Comparison of ENCODE assay signal across 1 cellular context in genomic region chr1:94654505-94654904, GRCh38.
TF ChIP-seq lines count a peak whose summit lies in the region.

No MANE protein-coding gene starts in this region.

TF ChIP-seq in IMR-90, 13 proteins besides CTCF, POLR2A, EP300 and RAD21:
- TF ChIP-seq MXI1 (IDR thresholded peaks at IDR 0.05; ENCODE audit: borderline replicate concordance, low read depth, low read length), result no peak
- no peak for TF ChIP-seq CHD1 (IDR thresholded peaks at IDR 0.05; ENCODE audit: low read depth, low read length)
- no peak for TF ChIP-seq ELK1 (IDR thresholded peaks at IDR 0.05; ENCODE audit: borderline replicate concordance, low read depth, low read length)
- TF ChIP-seq MAZ (IDR thresholded peaks at IDR 0.05; ENCODE audit: borderline replicate concordance, low read depth, low read length), result no peak
- TF ChIP-seq USF2 (IDR thresholded peaks at IDR 0.05; ENCODE audit: low read depth, low read length), result no peak
- no peak for TF ChIP-seq SMC3 (IDR thresholded peaks at IDR 0.05; ENCODE audit: low read depth, low read length)
- TF ChIP-seq RCOR1 (IDR thresholded peaks at IDR 0.05; ENCODE audit: insufficient replicate concordance, low read length), result no peak
- no peak for TF ChIP-seq FOS (IDR thresholded peaks at IDR 0.05; ENCODE audit: low read depth, low read length)
- TF ChIP-seq BHLHE40 (IDR thresholded peaks at IDR 0.05; ENCODE audit: low read depth, low read length), result no peak
- TF ChIP-seq MAFK (IDR thresholded peaks at IDR 0.05; ENCODE audit: low read depth, low read length), result no peak
- TF ChIP-seq NFE2L2 (IDR thresholded peaks at IDR 0.05; ENCODE audit: low read depth, low read length), result no peak
- TF ChIP-seq CEBPB (IDR thresholded peaks at IDR 0.05; ENCODE audit: low read depth, low read length), result no peak
- TF ChIP-seq RFX5 (IDR thresholded peaks at IDR 0.05; ENCODE audit: low read depth, low read length), result no peak
